ENCODE assay signal across 8 cellular contexts in genomic region chr6:156780962-156781705, GRCh38. TPM values are rescaled to one million over a fixed set of nuclear protein-coding genes. Genes with fewer than 3 reads are reported as not detected.
DNase-seq lines count a peak whose midpoint lies in the region; ATAC-seq and TF ChIP-seq lines count a peak whose summit lies in the region.

No MANE protein-coding gene starts in this region.

- peak overlapping the region; percentile 79 for H3K4me3 Mint-ChIP-seq in activated CD4-positive, alpha-beta T cell treated with anti-CD3 and anti-CD28 coated beads, Interleukin-2, amount 10 ng/mL, durations not matched to agents 7 days and 5 days
- H3K4me3 Mint-ChIP-seq in activated T-helper 17 cell treated with anti-CD3 and anti-CD28 coated beads, Interleukin-2, amount 50 U/mL, for 72 hours, result peak overlapping the region; percentile 82

- H3K4me3 ChIP-seq in iPS-20b (ENCODE audit: low read length) (peak overlapping the region; percentile 89), thoracic aorta (peak overlapping the region; percentile 89)

- no peak for TF ChIP-seq CTCF in thoracic aorta (IDR thresholded peaks at IDR 0.05)

- CTCF ChIA-PET in activated CD4-positive, alpha-beta T cell treated with anti-CD3 and anti-CD28 coated beads, Interleukin-2, amount 10 ng/mL, durations not matched to agents 7 days and 5 days (lab: Charles Lee), result no interaction called here

- POLR2A ChIA-PET in activated CD4-positive, alpha-beta T cell treated with anti-CD3 and anti-CD28 coated beads, Interleukin-2, amount 10 ng/mL, durations not matched to agents 7 days and 5 days (lab: Charles Lee), result interaction anchor here (0.7 to 1.2 kb wide), 2 partner anchors 200 to 240 kb away, joined by 7 to 9 read pairs; no protein-coding TSS in a partner anchor

- no peaks in the 10 kb centered on the region for H3K27me3 Mint-ChIP-seq in activated CD4-positive, alpha-beta T cell treated with anti-CD3 and anti-CD28 coated beads, Interleukin-2, amount 10 ng/mL, durations not matched to agents 7 days and 5 days
- H3K27me3 Mint-ChIP-seq in activated T-helper 17 cell treated with anti-CD3 and anti-CD28 coated beads, Interleukin-2, amount 50 U/mL, for 72 hours, result no peaks in the 10 kb centered on the region

- peak overlapping the region; percentile 89 for H3K27ac Mint-ChIP-seq in activated CD4-positive, alpha-beta T cell treated with anti-CD3 and anti-CD28 coated beads, Interleukin-2, amount 10 ng/mL, durations not matched to agents 7 days and 5 days
- peak overlapping the region; percentile 84 for H3K27ac Mint-ChIP-seq in activated T-helper 17 cell treated with anti-CD3 and anti-CD28 coated beads, Interleukin-2, amount 50 U/mL, for 72 hours

- no peak overlapping the region for H3K27ac ChIP-seq in iPS-20b (ENCODE audit: low read length)
- H3K27ac ChIP-seq in thoracic aorta, result peak overlapping the region; percentile 61 to 93

- peaks cover 46% of the 10 kb centered on the region for H3K4me1 Mint-ChIP-seq in activated CD4-positive, alpha-beta T cell treated with anti-CD3 and anti-CD28 coated beads, Interleukin-2, amount 10 ng/mL, durations not matched to agents 7 days and 5 days
- H3K4me1 Mint-ChIP-seq in activated T-helper 17 cell treated with anti-CD3 and anti-CD28 coated beads, Interleukin-2, amount 50 U/mL, for 72 hours, result peaks cover 11% of the 10 kb centered on the region

- no peak for DNase-seq in activated CD4-positive, alpha-beta T cell treated with anti-CD3 and anti-CD28 coated beads, Interleukin-2, amount 10 ng/mL, durations not matched to agents 7 days and 5 days
- DNase-seq in activated CD4-positive, alpha-beta T cell treated with anti-CD3 and anti-CD28 coated beads for 1 hour, result no peak
- DNase-seq in thoracic aorta (ENCODE audit: low spot score) (no peak), EL (no peak)
- DNase-seq in activated CD4-positive, CD25-positive, alpha-beta regulatory T cell (lab: John Stamatoyannopoulos, UW), result no peak

- H3K9ac ChIP-seq in iPS-20b (ENCODE audit: low read depth, low read length), result peak overlapping the region; percentile 10; the same call in 1 of the 2 replicates

- H3K9me3 ChIP-seq in iPS-20b (ENCODE audit: insufficient read depth, low read depth, low read length) (no peaks in the 10 kb centered on the region), thoracic aorta (no peaks in the 10 kb centered on the region)

- ATAC-seq in activated T-helper 17 cell treated with anti-CD3 and anti-CD28 coated beads, Interleukin-2, amount 50 U/mL, for 72 hours (replicated peaks), result no peak
- no peak for ATAC-seq in thoracic aorta (ENCODE audit: insufficient number of reproducible peaks, low FRiP score, low read depth)
- ATAC-seq in GM18517 (IDR thresholded peaks at IDR 0.05; ENCODE audit: unreplicated experiment), result no peak

- H3K4me1 ChIP-seq in iPS-20b (ENCODE audit: insufficient read depth, low read length) (peaks cover 46% of the 10 kb centered on the region), thoracic aorta (ENCODE audit: control insufficient read depth in 1 of 2, low read depth in 2 of 2) (peaks cover 24 to 46% of the 10 kb centered on the region in 2 donors)

- peaks cover 13% of the 10 kb centered on the region; the same call in 1 of the 2 replicates for H3K36me3 ChIP-seq in iPS-20b (ENCODE audit: insufficient read depth, low read depth, low read length)
- no peaks in the 10 kb centered on the region for H3K36me3 ChIP-seq in thoracic aorta

- H3K27me3 ChIP-seq in iPS-20b (ENCODE audit: insufficient read depth, low read length) (no peaks in the 10 kb centered on the region), thoracic aorta (replicated peaks; ENCODE audit: insufficient read depth) (no peaks in the 10 kb centered on the region)

- H3K36me3 Mint-ChIP-seq in activated CD4-positive, alpha-beta T cell treated with anti-CD3 and anti-CD28 coated beads, Interleukin-2, amount 10 ng/mL, durations not matched to agents 7 days and 5 days (ENCODE audit: low read depth), result peaks cover 18% of the 10 kb centered on the region
- H3K36me3 Mint-ChIP-seq in activated T-helper 17 cell treated with anti-CD3 and anti-CD28 coated beads, Interleukin-2, amount 50 U/mL, for 72 hours (ENCODE audit: low read depth), result peaks cover 47% of the 10 kb centered on the region

- H3K9me3 Mint-ChIP-seq in activated CD4-positive, alpha-beta T cell treated with anti-CD3 and anti-CD28 coated beads, Interleukin-2, amount 10 ng/mL, durations not matched to agents 7 days and 5 days, result no peaks in the 10 kb centered on the region
- H3K9me3 Mint-ChIP-seq in activated T-helper 17 cell treated with anti-CD3 and anti-CD28 coated beads, Interleukin-2, amount 50 U/mL, for 72 hours, result no peaks in the 10 kb centered on the region

RNA-seq across cellular contexts. Expression of gene ARID1B, which starts 4.0 kb away (rescaled TPM):
- 10 to 100 TPM; 76.8 to 89.6 TPM for total RNA-seq in activated CD4-positive, alpha-beta T cell treated with anti-CD3 and anti-CD28 coated beads, Interleukin-2, amount 10 ng/mL, durations not matched to agents 7 days and 5 days
- 10 to 100 TPM; 66.7 to 67.3 TPM for total RNA-seq in activated T-helper 17 cell treated with anti-CD3 and anti-CD28 coated beads, Interleukin-2, amount 50 U/mL, for 72 hours
- total RNA-seq in thoracic aorta, result 100 to 1,000 TPM; 120 to 158 TPM
